Comparison of ENCODE assay signal across 8 cellular contexts in the genomic region with DNA sequence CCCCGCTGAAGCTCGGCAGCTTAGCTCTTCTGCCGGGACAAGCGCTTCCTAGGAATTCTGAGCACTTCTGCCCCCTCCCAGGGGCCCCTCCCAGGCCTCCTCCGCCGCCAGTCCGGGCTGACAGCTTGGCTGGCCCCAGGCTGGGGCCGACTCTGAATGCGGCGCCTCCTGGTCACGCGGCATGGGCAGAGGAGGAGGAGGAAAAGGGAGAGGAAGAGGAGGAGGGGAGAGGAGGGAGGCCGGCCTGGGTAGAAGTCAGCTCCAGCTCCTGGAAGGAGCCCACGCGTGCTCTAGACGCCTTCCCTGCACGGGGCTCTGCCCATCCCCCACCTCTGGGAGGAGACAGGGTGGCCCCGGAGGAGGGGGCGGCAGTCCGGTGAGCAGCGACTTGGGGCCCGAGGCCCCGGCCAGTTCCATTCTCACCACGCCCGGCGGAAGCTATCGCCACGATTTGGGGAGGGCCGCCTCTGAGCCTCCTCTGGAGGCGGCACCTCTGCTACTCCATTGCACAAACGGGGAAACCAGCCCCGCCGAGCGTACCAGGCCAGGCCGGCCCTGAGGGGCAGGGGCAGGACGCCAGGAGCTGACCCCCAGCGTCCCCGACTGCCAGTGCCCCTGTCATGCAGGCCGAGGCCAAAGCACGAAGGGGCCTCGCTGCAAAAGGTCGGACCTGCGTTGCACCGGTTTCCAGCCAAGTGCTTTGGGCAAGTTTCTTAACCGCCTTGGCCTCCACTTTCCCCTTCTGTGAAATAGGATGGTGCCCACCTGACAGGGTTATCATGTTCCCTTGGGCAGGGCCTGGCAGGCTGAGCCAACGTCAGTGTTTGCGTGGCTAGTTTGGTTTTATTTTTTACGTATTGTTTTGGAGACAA. TPM values are rescaled to one million over a fixed set of nuclear protein-coding genes. Genes with fewer than 3 reads are reported as not detected.
DNase-seq lines count a peak whose midpoint lies in the region; ATAC-seq and TF ChIP-seq lines count a peak whose summit lies in the region.

No MANE protein-coding gene starts in this region.

- DNase-seq in GM23338 (ENCODE audit: low spot score), result peak; percentile 60
- DNase-seq in T-helper 17 cell, result no peak
- DNase-seq in fibroblast of pulmonary artery (ENCODE audit: low read depth), result peak; percentile 33
- no peak for DNase-seq in osteocyte (ENCODE audit: extremely low spot score, unreplicated experiment)
- no peak for DNase-seq in stimulated activated CD4-positive, alpha-beta T cell treated with anti-CD3 and anti-CD28 coated beads, Interleukin-4, amount 100 ng/mL, for 4 hours
- DNase-seq in GOT3 (lab: John Stamatoyannopoulos, UW), result no peak

- H3K36me3 ChIP-seq in GM23338 (ENCODE audit: insufficient read depth), result no peaks in the 10 kb centered on the region

- H3K4me3 Mint-ChIP-seq in GM23338, result peak overlapping the region; percentile 74
- peak overlapping the region; percentile 70 for H3K4me3 Mint-ChIP-seq in T-helper 17 cell
- peak overlapping the region; percentile 64 for H3K4me3 Mint-ChIP-seq in osteocyte (ENCODE audit: unreplicated experiment)

- H3K79me2 ChIP-seq in GM23338 (replicated peaks; ENCODE audit: insufficient read depth), result no peaks in the 10 kb centered on the region

- H2AFZ ChIP-seq in GM23338, result peak overlapping the region; percentile 94

- H4K20me1 ChIP-seq in GM23338 (replicated peaks; ENCODE audit: insufficient read depth), result no peaks in the 10 kb centered on the region; the same call in 1 of the 2 replicates

- TF ChIP-seq CTCF in GM23338 (conservative IDR thresholded peaks at IDR 0.05; ENCODE audit: low read depth in 2 of 2) (no peak), fibroblast of pulmonary artery (IDR thresholded peaks at IDR 0.05; ENCODE audit: low read length, missing control alignments) (no peak), osteocyte (IDR thresholded peaks at IDR 0.05) (no peak)

- H3K27ac Mint-ChIP-seq in GM23338 (no peak overlapping the region), T-helper 17 cell (no peak overlapping the region), osteocyte (ENCODE audit: unreplicated experiment) (no peak overlapping the region)

- H3K27me3 ChIP-seq in GM23338 (ENCODE audit: insufficient read depth), result peaks cover 5% of the 10 kb centered on the region; the same call in 1 of the 2 replicates

- H3K9me2 ChIP-seq in GM23338 (ENCODE audit: insufficient read depth), result no peaks in the 10 kb centered on the region

- no peak overlapping the region for H3K27ac ChIP-seq in GM23338 (ENCODE audit: low read depth)

- H3K9me3 ChIP-seq in T-helper 17 cell (ENCODE audit: control insufficient read depth, low read length, poor library complexity, severe bottlenecking), result no peaks in the 10 kb centered on the region

- H3F3A ChIP-seq in GM23338 (replicated peaks; ENCODE audit: low read depth), result peaks cover 15% of the 10 kb centered on the region; the same call in 1 of the 2 replicates

- peaks cover 24% of the 10 kb centered on the region for H3K4me1 Mint-ChIP-seq in GM23338
- peaks cover 11% of the 10 kb centered on the region for H3K4me1 Mint-ChIP-seq in T-helper 17 cell
- peaks cover 11% of the 10 kb centered on the region for H3K4me1 Mint-ChIP-seq in osteocyte (ENCODE audit: unreplicated experiment)

- H3K4me3 ChIP-seq in GM23338, result peak overlapping the region; percentile 86
- peak overlapping the region; percentile 26 for H3K4me3 ChIP-seq in fibroblast of pulmonary artery (replicated peaks; ENCODE audit: low read depth, low read length)

- peak; percentile 7 for ATAC-seq in GM23338
- ATAC-seq in T-helper 17 cell, result no peak
- no peak for ATAC-seq in GM21367 (IDR thresholded peaks at IDR 0.05; ENCODE audit: unreplicated experiment)
- no peak for ATAC-seq in GM18517 (IDR thresholded peaks at IDR 0.05; ENCODE audit: unreplicated experiment)

- H3K36me3 Mint-ChIP-seq in GM23338 (ENCODE audit: low read depth) (no peaks in the 10 kb centered on the region; the same call in 2 of the 3 replicates), T-helper 17 cell (ENCODE audit: low read depth) (no peaks in the 10 kb centered on the region), osteocyte (ENCODE audit: unreplicated experiment) (no peaks in the 10 kb centered on the region)

- H3K27me3 Mint-ChIP-seq in GM23338 (ENCODE audit: insufficient read depth, low read depth, poor library complexity) (peaks cover 6% of the 10 kb centered on the region), T-helper 17 cell (no peaks in the 10 kb centered on the region), osteocyte (ENCODE audit: unreplicated experiment) (peaks cover 12% of the 10 kb centered on the region)

- peaks cover 15% of the 10 kb centered on the region for H3K4me1 ChIP-seq in GM23338 (ENCODE audit: insufficient read depth)

- H3K4me2 ChIP-seq in GM23338, result peak overlapping the region; percentile 82

- H3K9me3 Mint-ChIP-seq in GM23338, result no peaks in the 10 kb centered on the region; the same call in 2 of the 3 replicates
- H3K9me3 Mint-ChIP-seq in osteocyte (ENCODE audit: unreplicated experiment), result no peaks in the 10 kb centered on the region

TF ChIP-seq in GM23338, 12 proteins besides CTCF, POLR2A, EP300 and RAD21:
- TF ChIP-seq, protein P1, sequence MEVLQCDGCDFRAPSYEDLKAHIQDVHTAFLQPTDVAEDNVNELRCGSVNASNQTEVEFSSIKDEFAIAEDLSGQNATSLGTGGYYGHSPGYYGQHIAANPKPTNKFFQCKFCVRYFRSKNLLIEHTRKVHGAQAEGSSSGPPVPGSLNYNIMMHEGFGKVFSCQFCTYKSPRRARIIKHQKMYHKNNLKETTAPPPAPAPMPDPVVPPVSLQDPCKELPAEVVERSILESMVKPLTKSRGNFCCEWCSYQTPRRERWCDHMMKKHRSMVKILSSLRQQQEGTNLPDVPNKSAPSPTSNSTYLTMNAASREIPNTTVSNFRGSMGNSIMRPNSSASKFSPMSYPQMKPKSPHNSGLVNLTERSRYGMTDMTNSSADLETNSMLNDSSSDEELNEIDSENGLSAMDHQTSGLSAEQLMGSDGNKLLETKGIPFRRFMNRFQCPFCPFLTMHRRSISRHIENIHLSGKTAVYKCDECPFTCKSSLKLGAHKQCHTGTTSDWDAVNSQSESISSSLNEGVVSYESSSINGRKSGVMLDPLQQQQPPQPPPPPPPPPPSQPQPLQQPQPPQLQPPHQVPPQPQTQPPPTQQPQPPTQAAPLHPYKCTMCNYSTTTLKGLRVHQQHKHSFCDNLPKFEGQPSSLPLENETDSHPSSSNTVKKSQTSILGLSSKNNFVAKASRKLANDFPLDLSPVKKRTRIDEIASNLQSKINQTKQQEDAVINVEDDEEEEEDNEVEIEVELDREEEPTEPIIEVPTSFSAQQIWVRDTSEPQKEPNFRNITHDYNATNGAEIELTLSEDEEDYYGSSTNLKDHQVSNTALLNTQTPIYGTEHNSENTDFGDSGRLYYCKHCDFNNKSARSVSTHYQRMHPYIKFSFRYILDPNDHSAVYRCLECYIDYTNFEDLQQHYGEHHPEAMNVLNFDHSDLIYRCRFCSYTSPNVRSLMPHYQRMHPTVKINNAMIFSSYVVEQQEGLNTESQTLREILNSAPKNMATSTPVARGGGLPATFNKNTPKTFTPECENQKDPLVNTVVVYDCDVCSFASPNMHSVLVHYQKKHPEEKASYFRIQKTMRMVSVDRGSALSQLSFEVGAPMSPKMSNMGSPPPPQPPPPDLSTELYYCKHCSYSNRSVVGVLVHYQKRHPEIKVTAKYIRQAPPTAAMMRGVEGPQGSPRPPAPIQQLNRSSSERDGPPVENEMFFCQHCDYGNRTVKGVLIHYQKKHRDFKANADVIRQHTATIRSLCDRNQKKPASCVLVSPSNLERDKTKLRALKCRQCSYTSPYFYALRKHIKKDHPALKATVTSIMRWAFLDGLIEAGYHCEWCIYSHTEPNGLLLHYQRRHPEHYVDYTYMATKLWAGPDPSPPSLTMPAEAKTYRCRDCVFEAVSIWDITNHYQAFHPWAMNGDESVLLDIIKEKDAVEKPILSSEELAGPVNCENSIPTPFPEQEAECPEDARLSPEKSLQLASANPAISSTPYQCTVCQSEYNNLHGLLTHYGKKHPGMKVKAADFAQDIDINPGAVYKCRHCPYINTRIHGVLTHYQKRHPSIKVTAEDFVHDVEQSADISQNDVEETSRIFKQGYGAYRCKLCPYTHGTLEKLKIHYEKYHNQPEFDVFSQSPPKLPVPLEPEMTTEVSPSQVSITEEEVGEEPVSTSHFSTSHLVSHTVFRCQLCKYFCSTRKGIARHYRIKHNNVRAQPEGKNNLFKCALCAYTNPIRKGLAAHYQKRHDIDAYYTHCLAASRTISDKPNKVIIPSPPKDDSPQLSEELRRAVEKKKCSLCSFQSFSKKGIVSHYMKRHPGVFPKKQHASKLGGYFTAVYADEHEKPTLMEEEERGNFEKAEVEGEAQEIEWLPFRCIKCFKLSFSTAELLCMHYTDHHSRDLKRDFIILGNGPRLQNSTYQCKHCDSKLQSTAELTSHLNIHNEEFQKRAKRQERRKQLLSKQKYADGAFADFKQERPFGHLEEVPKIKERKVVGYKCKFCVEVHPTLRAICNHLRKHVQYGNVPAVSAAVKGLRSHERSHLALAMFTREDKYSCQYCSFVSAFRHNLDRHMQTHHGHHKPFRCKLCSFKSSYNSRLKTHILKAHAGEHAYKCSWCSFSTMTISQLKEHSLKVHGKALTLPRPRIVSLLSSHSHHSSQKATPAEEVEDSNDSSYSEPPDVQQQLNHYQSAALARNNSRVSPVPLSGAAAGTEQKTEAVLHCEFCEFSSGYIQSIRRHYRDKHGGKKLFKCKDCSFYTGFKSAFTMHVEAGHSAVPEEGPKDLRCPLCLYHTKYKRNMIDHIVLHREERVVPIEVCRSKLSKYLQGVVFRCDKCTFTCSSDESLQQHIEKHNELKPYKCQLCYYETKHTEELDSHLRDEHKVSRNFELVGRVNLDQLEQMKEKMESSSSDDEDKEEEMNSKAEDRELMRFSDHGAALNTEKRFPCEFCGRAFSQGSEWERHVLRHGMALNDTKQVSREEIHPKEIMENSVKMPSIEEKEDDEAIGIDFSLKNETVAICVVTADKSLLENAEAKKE (CRISPR knock-in tag; IDR thresholded peaks at IDR 0.05), result no peak
- TF ChIP-seq ETS1 (IDR thresholded peaks at IDR 0.05) (no peak), STAT1 (IDR thresholded peaks at IDR 0.05; ENCODE audit: unreplicated experiment) (no peak)

RNA-seq across cellular contexts. Expression of gene CCNE1, which starts 31.6 kb away (rescaled TPM):
- total RNA-seq in GM23338 (2014; rRNA removed; shearing (Covaris generic)), result 38.3 and 52.8 TPM in 2 replicates
- polyA plus RNA-seq in GM23338 (2016; fragmentation: Nextera tagmentation; extraction: Ambion mirVana), result 26.1 and 31.3 TPM in 2 replicates
- total RNA-seq in T-helper 17 cell (1 to 10 TPM; 3.8 to 7.4 TPM), osteocyte (3.9 and 4.6 TPM in 2 replicates)

Comparison
In these comparisons a context has a peak if more than half of its experiments do, and no peak if none do; other contexts are left out.
1. DNase-seq: peak in GM23338 (single experiment) and fibroblast of pulmonary artery (single experiment); none in T-helper 17 cell (0 of 3), osteocyte (single experiment), stimulated activated CD4-positive, alpha-beta T cell treated with anti-CD3 and anti-CD28 coated beads, Interleukin-4, amount 100 ng/mL, for 4 hours (0 of 2) and GOT3 (single experiment).
2. Peak in every context shown above with its lines, with median percentiles within 50 percentile points of each other: H3K4me3 Mint-ChIP-seq.